Comparison of ENCODE assay signal across 18 cellular contexts in genomic region chr1:155694167-155694566, GRCh38. TPM values are rescaled to one million over a fixed set of nuclear protein-coding genes. Genes with fewer than 3 reads are reported as not detected.
DNase-seq lines count a peak whose midpoint lies in the region; ATAC-seq and TF ChIP-seq lines count a peak whose summit lies in the region.
"Had no signal": no experiment of that assay in that cellular context is flagged by ENCODE, and none has a peak within 500 bp of the region (broad histone marks: within the 10 kb centered on the region; RNA-seq: fewer than 3 reads in every experiment).

No MANE protein-coding gene starts in this region.

- no peaks in the 10 kb centered on the region for H3K9me3 ChIP-seq in BE2C

- TF ChIP-seq CTCF in BE2C (IDR thresholded peaks at IDR 0.05; ENCODE audit: low read depth, low read length), result no peak

- peaks cover 5% of the 10 kb centered on the region for H3K36me3 ChIP-seq in BE2C

- H3K4me3 Mint-ChIP-seq in activated T-helper 17 cell treated with anti-CD3 and anti-CD28 coated beads, Interleukin-2, amount 50 U/mL, for 72 hours, result peak overlapping the region; percentile 83

- peaks cover 80% of the 10 kb centered on the region for H3K36me3 Mint-ChIP-seq in activated T-helper 17 cell treated with anti-CD3 and anti-CD28 coated beads, Interleukin-2, amount 50 U/mL, for 72 hours (ENCODE audit: low read depth)

- DNase-seq in DMS 273 (lab: John Stamatoyannopoulos, UW; ENCODE audit: unreplicated experiment) (peak; percentile 13), DMS 273 treated with DMSO at 0.1 percent for 48 hours (lab: John Stamatoyannopoulos, UW) (no peak), BE2C (no peak), NCI-H2081 (lab: John Stamatoyannopoulos, UW) (peak; percentile 75 to 92), NCI-H1436 (lab: John Stamatoyannopoulos, UW) (no peak)
- DNase-seq in activated CD4-positive, alpha-beta T cell treated with anti-CD3 and anti-CD28 coated beads for 1 hour, result no peak
- DNase-seq: AML-193, DMS53, MG63, NCI-H1092, NCI-H1694, NCI-H2107, NCI-H226, NCI-H524 had no signal

- peak overlapping the region; percentile 68 for H3K4me3 ChIP-seq in BE2C (ENCODE audit: low read depth, low read length)
- H3K4me3 ChIP-seq: MG63, SK-N-MC had no signal

- H3K27me3 Mint-ChIP-seq in activated T-helper 17 cell treated with anti-CD3 and anti-CD28 coated beads, Interleukin-2, amount 50 U/mL, for 72 hours, result no peaks in the 10 kb centered on the region

- peaks cover 27% of the 10 kb centered on the region for H3K4me1 Mint-ChIP-seq in activated T-helper 17 cell treated with anti-CD3 and anti-CD28 coated beads, Interleukin-2, amount 50 U/mL, for 72 hours

- no peaks in the 10 kb centered on the region for H3K27me3 ChIP-seq in BE2C
- H3K27me3 ChIP-seq: MG63 had no signal

- ATAC-seq in activated T-helper 17 cell treated with anti-CD3 and anti-CD28 coated beads, Interleukin-2, amount 50 U/mL, for 72 hours (replicated peaks), result no peak
- ATAC-seq in HG03108 (IDR thresholded peaks at IDR 0.05; ENCODE audit: unreplicated experiment), result no peak
- ATAC-seq: Panc1 had no signal

- H3K27ac Mint-ChIP-seq in activated T-helper 17 cell treated with anti-CD3 and anti-CD28 coated beads, Interleukin-2, amount 50 U/mL, for 72 hours, result peak overlapping the region; percentile 62

- no peaks in the 10 kb centered on the region for H3K4me1 ChIP-seq in BE2C

- H3K9me3 Mint-ChIP-seq in activated T-helper 17 cell treated with anti-CD3 and anti-CD28 coated beads, Interleukin-2, amount 50 U/mL, for 72 hours, result no peaks in the 10 kb centered on the region

RNA-seq across cellular contexts. Expression of gene DAP3, which starts 5.3 kb away (rescaled TPM):
- polyA plus RNA-seq in BE2C (2012; ENCODE audit: insufficient read depth, insufficient read length, low read depth), result 236 TPM
- total RNA-seq in activated T-helper 17 cell treated with anti-CD3 and anti-CD28 coated beads, Interleukin-2, amount 50 U/mL, for 72 hours, result 100 to 1,000 TPM; 106 to 165 TPM

RNA-seq across cellular contexts. Expression of gene YY1AP1, which starts 5.6 kb away (rescaled TPM):
- 85.7 TPM for polyA plus RNA-seq in BE2C (2012; ENCODE audit: insufficient read depth, insufficient read length, low read depth)
- 10 to 100 TPM; 69.5 to 75.7 TPM for total RNA-seq in activated T-helper 17 cell treated with anti-CD3 and anti-CD28 coated beads, Interleukin-2, amount 50 U/mL, for 72 hours

Comparison
In these comparisons a context has a peak if more than half of its experiments do, and no peak if none do; other contexts are left out.
1. DNase-seq: peak in DMS 273 (single experiment) and NCI-H2081 (2 of 2); none in DMS 273 treated with DMSO at 0.1 percent for 48 hours (single experiment), BE2C (single experiment), activated CD4-positive, alpha-beta T cell treated with anti-CD3 and anti-CD28 coated beads for 1 hour (single experiment) and NCI-H1436 (single experiment).